ENCODE assay signal across 20 cellular contexts in the genomic region with DNA sequence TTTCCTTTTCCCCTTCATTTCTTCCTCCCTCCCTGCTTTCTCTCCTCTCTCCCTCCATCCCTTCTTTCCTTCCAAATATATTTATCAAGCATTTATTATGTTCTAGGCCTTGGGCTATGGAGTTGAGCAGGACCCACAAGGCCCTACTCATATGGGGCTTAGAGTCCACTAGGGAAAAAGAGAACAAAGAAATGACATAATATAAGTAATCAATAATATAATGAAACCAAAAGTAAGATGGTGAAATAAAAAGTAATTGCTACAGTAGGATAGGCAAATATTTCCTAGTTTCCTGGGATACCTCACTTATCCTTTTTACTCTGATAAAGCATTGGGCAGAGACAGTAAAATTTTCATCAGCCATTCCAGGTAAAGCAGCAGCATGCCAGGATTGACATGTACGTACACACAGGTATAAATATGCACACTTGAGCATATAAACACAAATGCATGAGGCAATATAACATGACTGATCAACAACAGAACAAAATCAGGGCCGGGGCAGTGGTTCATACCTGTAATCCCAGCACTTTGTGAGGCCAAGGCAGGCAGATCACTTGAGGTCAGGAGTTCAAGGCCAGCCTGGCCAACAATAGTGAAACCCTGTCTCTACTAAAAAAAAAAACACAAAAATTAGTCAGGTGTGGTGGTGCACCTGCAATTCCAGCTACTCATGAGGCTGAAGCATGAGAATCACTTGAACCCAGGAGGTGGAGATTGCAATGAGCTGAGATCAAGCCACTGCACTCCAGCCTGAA.
"Had no signal": no experiment of that assay in that cellular context is flagged by ENCODE, and none has a peak within 500 bp of the region (broad histone marks: within the 10 kb centered on the region; RNA-seq: fewer than 3 reads in every experiment).

No MANE protein-coding gene starts in this region.

- DNase-seq: activated CD4-positive, alpha-beta T cell treated with anti-CD3 and anti-CD28 coated beads for 4 hours; activated CD4-positive, alpha-beta T cell treated with anti-CD3 and anti-CD28 coated beads, Interleukin-2, amount 50 U/mL, for 48 hours; activated CD4-positive, CD25-positive, alpha-beta regulatory T cell; activated effector memory CD4-positive, alpha-beta T cell treated with anti-CD3 and anti-CD28 coated beads, Interleukin-2, amount 50 U/mL, for 16 hours; activated naive CD4-positive, alpha-beta T cell treated with anti-CD3 and anti-CD28 coated beads, Interleukin-2, amount 10 ng/mL, durations not matched to agents 7 days and 5 days; activated T-cell treated with anti-CD3 and anti-CD28 coated beads, Interleukin-2, amount 50 U/mL, for 72 hours; effector CD4-positive, alpha-beta T cell; foreskin fibroblast; immature natural killer cell; naive B cell; nucleus accumbens; posterior cingulate gyrus; stimulated activated CD4-positive, alpha-beta T cell treated with anti-CD3 and anti-CD28 coated beads, Interleukin-4, amount 100 ng/mL, for 24 hours; stimulated activated naive CD8-positive, alpha-beta T cell treated with anti-CD3 and anti-CD28 coated beads, Interleukin-15, Interleukin-2, amounts not matched to agents 100 U/mL and 50 U/mL, for 24 hours; substantia nigra; T-helper 17 cell had no signal

- ATAC-seq: activated T-cell treated with anti-CD3 and anti-CD28 coated beads, Interleukin-2, amount 50 U/mL, for 72 hours; left lobe of liver; stimulated activated naive CD8-positive, alpha-beta T cell treated with anti-CD3 and anti-CD28 coated beads, Interleukin-15, Interleukin-2, amounts not matched to agents 100 U/mL and 50 U/mL, for 24 hours; T-helper 17 cell had no signal

- H3K36me3 ChIP-seq: cardiac muscle cell, tibial nerve had no signal

- H3K27ac ChIP-seq: cardiac muscle cell had no signal

- H3K27me3 ChIP-seq: cardiac muscle cell, tibial nerve had no signal

- H3K9me3 ChIP-seq: tibial nerve had no signal

- H3K4me3 ChIP-seq: cardiac muscle cell, lung, tibial nerve had no signal
